ENCODE assay signal across 25 cellular contexts in genomic region chr2:11567631-11568031, GRCh38. TPM values are rescaled to one million over a fixed set of nuclear protein-coding genes. Genes with fewer than 3 reads are reported as not detected.
A peak's percentile ranks its signal among the peaks of the same experiment; 100 is the strongest.
DNase-seq lines count a peak whose midpoint lies in the region; ATAC-seq, FAIRE-seq and TF ChIP-seq lines count a peak whose summit lies in the region.
"Had no signal": no experiment of that assay in that cellular context is flagged by ENCODE, and none has a peak within 500 bp of the region (broad histone marks: within the 10 kb centered on the region; RNA-seq: fewer than 3 reads in every experiment).

No MANE protein-coding gene starts in this region.

- intact Hi-C loops in kidney (cut with DNase I), result no loop called here
- intact Hi-C loops in sigmoid colon (cut with DNase I), result no loop called here

- 94% methylated on average over 8 of the region's 8 CpGs for WGBS in sigmoid colon, 2 donors

- H3K4me3 ChIP-seq in Peyer's patch (no peak overlapping the region), kidney (ENCODE audit: low read length in 2 of 2) (no peak overlapping the region), sigmoid colon (no peak overlapping the region)
- H3K4me3 ChIP-seq: A549, GM23338, MG63 had no signal

- H3K4me1 ChIP-seq in Peyer's patch (no peaks in the 10 kb centered on the region), kidney (ENCODE audit: control insufficient read depth in 1 of 2, insufficient read depth in 1 of 2, low read depth in 1 of 2, low read length in 2 of 2) (no peaks in the 10 kb centered on the region), sigmoid colon (no peaks in the 10 kb centered on the region)
- H3K4me1 ChIP-seq: A549 had no signal

- no peaks in the 10 kb centered on the region for H3K36me3 Mint-ChIP-seq in mesothelial cell of epicardium

- no peak for TF ChIP-seq CTCF in Peyer's patch (IDR thresholded peaks at IDR 0.05)
- TF ChIP-seq CTCF in kidney (IDR thresholded peaks at IDR 0.05; ENCODE audit: borderline replicate concordance, extremely low read depth, insufficient read depth), result no peak
- TF ChIP-seq CTCF in mesothelial cell of epicardium (IDR thresholded peaks at IDR 0.05; ENCODE audit: unreplicated experiment), result no peak
- TF ChIP-seq CTCF in sigmoid colon (IDR thresholded peaks at IDR 0.05), result no peak

- no peak overlapping the region for H3K9ac ChIP-seq in kidney (ENCODE audit: low read length in 2 of 2)

- H3K36me3 ChIP-seq in Peyer's patch, result no peaks in the 10 kb centered on the region
- H3K36me3 ChIP-seq in kidney (ENCODE audit: control insufficient read depth in 1 of 2, insufficient read depth in 2 of 2, low read length in 2 of 2), result no peaks in the 10 kb centered on the region
- H3K36me3 ChIP-seq in sigmoid colon, result no peaks in the 10 kb centered on the region

- ATAC-seq in GM19328 (IDR thresholded peaks at IDR 0.05; ENCODE audit: unreplicated experiment), result no peak
- no peak for ATAC-seq in GM19395 (IDR thresholded peaks at IDR 0.05; ENCODE audit: unreplicated experiment)
- ATAC-seq: A549, GM23338 had no signal

- no peak overlapping the region for H3K4me3 Mint-ChIP-seq in mesothelial cell of epicardium
- H3K4me3 Mint-ChIP-seq: CD4-positive, alpha-beta T cell; GM23338; IgD-negative memory B cell had no signal

- no peak for FAIRE-seq in kidney (lab: Jason Lieb, UNC)
- FAIRE-seq: A549, HTR-8/SVneo had no signal

- peak overlapping the region; percentile 67 for H3K27ac Mint-ChIP-seq in mesothelial cell of epicardium
- H3K27ac Mint-ChIP-seq: CD4-positive, alpha-beta T cell; GM23338; IgD-negative memory B cell had no signal

- H3K27me3 ChIP-seq in Peyer's patch, result no peaks in the 10 kb centered on the region
- no peaks in the 10 kb centered on the region for H3K27me3 ChIP-seq in sigmoid colon
- H3K27me3 ChIP-seq: MG63 had no signal

- no peak for TF ChIP-seq EP300 in sigmoid colon (IDR thresholded peaks at IDR 0.05)

- no peak for TF ChIP-seq POLR2A in Peyer's patch (IDR thresholded peaks at IDR 0.05)
- no peak for TF ChIP-seq POLR2A in sigmoid colon (IDR thresholded peaks at IDR 0.05)

- H3K27ac ChIP-seq in Peyer's patch (no peak overlapping the region), kidney (ENCODE audit: low read depth in 2 of 2, low read length in 2 of 2) (no peak overlapping the region), sigmoid colon (no peak overlapping the region)
- H3K27ac ChIP-seq: A549 had no signal

- peaks cover 14% of the 10 kb centered on the region for H3K4me1 Mint-ChIP-seq in mesothelial cell of epicardium
- H3K4me1 Mint-ChIP-seq: IgD-negative memory B cell had no signal

- no peaks in the 10 kb centered on the region for H3K9me3 Mint-ChIP-seq in mesothelial cell of epicardium
- H3K9me3 Mint-ChIP-seq: CD4-positive, alpha-beta T cell; GM23338; IgD-negative memory B cell had no signal

- no peaks in the 10 kb centered on the region for H3K9me3 ChIP-seq in Peyer's patch
- no peaks in the 10 kb centered on the region for H3K9me3 ChIP-seq in kidney (ENCODE audit: control insufficient read depth in 1 of 2, low read length in 2 of 2)
- no peaks in the 10 kb centered on the region for H3K9me3 ChIP-seq in sigmoid colon
- H3K9me3 ChIP-seq: A549, Caco-2, MG63 had no signal

- DNase-seq in Peyer's patch (peak in 2 of 3 donors; percentile 22 to 26), kidney (peak; percentile 39), mesothelial cell of epicardium (ENCODE audit: low spot score in 2 of 2, unreplicated experiment in 2 of 2) (no peak), sigmoid colon (peak; percentile 44), NCI-H345 treated with DMSO at 0.1 percent for 48 hours (lab: John Stamatoyannopoulos, UW; ENCODE audit: unreplicated experiment) (no peak), NOMO-1 treated with dmso at 0.1 percent for 144 hours (lab: John Stamatoyannopoulos, UW; ENCODE audit: unreplicated experiment) (no peak)
- DNase-seq: CD4-positive, alpha-beta T cell; GDM1; Kasumi-1; MG63; NCI-H1048; NCI-H146; NCI-H2029 treated with DMSO at 0.1 percent for 48 hours; NCI-H510A; NCI-H774; RPMI8226; SIG-M5 had no signal

- no peaks in the 10 kb centered on the region for H3K27me3 Mint-ChIP-seq in mesothelial cell of epicardium (ENCODE audit: low read depth)

RNA-seq across cellular contexts. Expression of gene GREB1, which starts 33.8 kb away (rescaled TPM):
- total RNA-seq in Peyer's patch (1 to 10 TPM in 3 of 4 donors, under 1 TPM in 1; 0.88 to 4.1 (median 1.9) TPM), kidney (0.98 TPM), mesothelial cell of epicardium (22.9 to 26.6 TPM (median 26.6 TPM) in 3 replicates), sigmoid colon (1 to 10 TPM in 3 of 4 donors, under 1 TPM in 1; 0.71 to 2.5 (median 1.6) TPM)
- polyA plus RNA-seq in kidney (ENCODE audit: insufficient read depth, low read depth, low replicate concordance) (1.8 TPM), sigmoid colon (under 1 TPM in 2 of 3 donors, not detected in 1; 0.28 to 0.46 TPM)
- polyA plus RNA-seq: BJ, IgD-negative memory B cell had no signal

Comparison
In these comparisons a context has a peak if more than half of its experiments do, and no peak if none do; other contexts are left out.
1. DNase-seq: peak in Peyer's patch (2 of 3), kidney (single experiment) and sigmoid colon (single experiment); none in mesothelial cell of epicardium (0 of 2), NCI-H345 treated with DMSO at 0.1 percent for 48 hours (single experiment) and NOMO-1 treated with dmso at 0.1 percent for 144 hours (single experiment).